ENCODE assay signal across 1 cellular context in genomic region chr3:58564456-58565160, GRCh38.
TF ChIP-seq lines count a peak whose summit lies in the region.

No MANE protein-coding gene starts in this region.

TF ChIP-seq in IMR-90, 13 proteins besides CTCF, POLR2A, EP300 and RAD21:
- TF ChIP-seq FOS (IDR thresholded peaks at IDR 0.05; ENCODE audit: low read depth, low read length) (peak; percentile 14; the same call in 1 of the 2 replicates), CHD1 (IDR thresholded peaks at IDR 0.05; ENCODE audit: low read depth, low read length) (no peak), MAFK (IDR thresholded peaks at IDR 0.05; ENCODE audit: low read depth, low read length) (no peak), BHLHE40 (IDR thresholded peaks at IDR 0.05; ENCODE audit: low read depth, low read length) (peak; percentile 40; the same call in 1 of the 2 replicates), USF2 (IDR thresholded peaks at IDR 0.05; ENCODE audit: low read depth, low read length) (no peak)
